17 cellular contexts compared by ENCODE assay signal in genomic region chr9:125401317-125401716, GRCh38.
DNase-seq lines count a peak whose midpoint lies in the region; ATAC-seq, FAIRE-seq and TF ChIP-seq lines count a peak whose summit lies in the region.
"Had no signal": no experiment of that assay in that cellular context is flagged by ENCODE, and none has a peak within 500 bp of the region (broad histone marks: within the 10 kb centered on the region; RNA-seq: fewer than 3 reads in every experiment).

No MANE protein-coding gene starts in this region.

- DNase-seq in HepG2 (ENCODE audit: low spot score), result no peak
- DNase-seq in right lobe of liver, result no peak
- DNase-seq in epithelial cell of esophagus (ENCODE audit: low read depth), result peak; percentile 14
- DNase-seq in C1 segment of cervical spinal cord (lab: John Stamatoyannopoulos, UW), result no peak
- no peak for DNase-seq in lower leg skin (ENCODE audit: low spot score in 2 of 2)
- DNase-seq: KG1, MV-4-11, NCI-H1694 treated with DMSO at 0.1 percent for 48 hours, NCI-H2227 treated with DMSO at 0.1 percent for 48 hours, NCI-H510A treated with DMSO at 0.1 percent for 48 hours, PC-3, T-helper 2 cell had no signal

- no peak overlapping the region for H3K4me3 ChIP-seq in HepG2 (replicated peaks in 1 of 3; ENCODE audit: insufficient read depth in 1 of 3, low read depth in 2 of 3, low read length in 3 of 3)
- no peak overlapping the region for H3K4me3 ChIP-seq in right lobe of liver
- no peak overlapping the region for H3K4me3 ChIP-seq in HEK293 (ENCODE audit: low read depth, low read length)
- H3K4me3 ChIP-seq in epithelial cell of esophagus (ENCODE audit: low read length), result no peak overlapping the region
- no peak overlapping the region for H3K4me3 ChIP-seq in lower leg skin (ENCODE audit: low read depth, poor library complexity, severe bottlenecking)
- H3K4me3 ChIP-seq: GM23338, SJSA1 had no signal

- TF ChIP-seq CTCF in HepG2 (CRISPR knock-in tag; IDR thresholded peaks at IDR 0.05) (no peak), right lobe of liver (IDR thresholded peaks at IDR 0.05) (no peak), HEK293 (tag by site-specific recombination; IDR thresholded peaks at IDR 0.05) (no peak), epithelial cell of esophagus (IDR thresholded peaks at IDR 0.05; ENCODE audit: insufficient read depth, low read depth, low read length, missing control alignments) (no peak), lower leg skin (IDR thresholded peaks at IDR 0.05) (no peak)

- H3K36me3 ChIP-seq in HepG2 (replicated peaks in 1 of 2; ENCODE audit: control insufficient read depth in 1 of 2, insufficient read depth in 2 of 2, low read length in 2 of 2) (no peaks in the 10 kb centered on the region), right lobe of liver (no peaks in the 10 kb centered on the region), HEK293 (ENCODE audit: control insufficient read depth in 2 of 2, insufficient read depth in 1 of 2, low read length in 2 of 2) (no peaks in the 10 kb centered on the region)
- H3K36me3 ChIP-seq: SJSA1 had no signal

- no peak overlapping the region for H3K4me2 ChIP-seq in HepG2 (ENCODE audit: low read depth, low read length)
- H3K4me2 ChIP-seq: GM23338 had no signal

- no peaks in the 10 kb centered on the region for H3K79me2 ChIP-seq in HepG2 (ENCODE audit: insufficient read depth, low read length)

- ATAC-seq in HepG2 (no peak), right lobe of liver (no peak), HG03565 (IDR thresholded peaks at IDR 0.05; ENCODE audit: unreplicated experiment) (no peak)
- ATAC-seq: PC-3 had no signal

- POLR2A ChIA-PET in HepG2 (lab: Yijun Ruan, JAX) (no interaction called here), HEK293 (lab: Yijun Ruan, JAX) (no interaction called here)

- no peak for FAIRE-seq in HepG2 (lab: Jason Lieb, UNC)

- no peak for TF ChIP-seq POLR2A in HepG2 (IDR thresholded peaks at IDR 0.05; ENCODE audit: insufficient read depth in 1 of 2, low read depth in 2 of 2, low read length in 2 of 2)
- TF ChIP-seq POLR2A in right lobe of liver (IDR thresholded peaks at IDR 0.05), result no peak
- TF ChIP-seq POLR2A in lower leg skin (IDR thresholded peaks at IDR 0.05), result no peak

- H4K20me1 ChIP-seq in HepG2 (ENCODE audit: insufficient read depth, low read length), result no peaks in the 10 kb centered on the region

- TF ChIP-seq EP300 in HepG2 (IDR thresholded peaks at IDR 0.05; ENCODE audit: low read depth in 2 of 2, low read length in 2 of 2) (no peak), HepG2 (CRISPR knock-in tag; IDR thresholded peaks at IDR 0.05; ENCODE audit: borderline replicate concordance) (no peak)

- BruUV-seq in HepG2 (replicated peaks; lab: Mats Ljungman, UMichigan), result no TSS peak

- no peak overlapping the region for H3K27ac ChIP-seq in HepG2 (ENCODE audit: extremely low read length, insufficient read depth, low read length)
- H3K27ac ChIP-seq in right lobe of liver, result no peak overlapping the region
- no peak overlapping the region for H3K27ac ChIP-seq in HEK293 (ENCODE audit: extremely low read depth, low read depth, low read length)
- H3K27ac ChIP-seq: C4-2B, SJSA1 had no signal

- CTCF ChIA-PET in HepG2 (lab: Yijun Ruan, JAX; ENCODE audit: low intra/inter-chr PET ratio, low total read pairs) (no interaction called here), HEK293 (lab: Yijun Ruan, JAX) (no interaction called here)

- WGBS in HepG2 (ENCODE audit: low lambda C conversion rate), result 58% methylated on average over 4 of the region's 4 CpGs
- WGBS in right lobe of liver (ENCODE audit: insufficient coverage, low coverage, low lambda C conversion rate, missing lambda C conversion rate), result 65% methylated on average over 2 of the region's 4 CpGs
- WGBS in lower leg skin, 2 donors, result 72 to 79% methylated on average over 4 of the region's 4 CpGs

- in situ Hi-C loops in HepG2 (cut with HindIII; ENCODE audit: extremely low pct_ligation_motif_present, low pct_unique_long_range_greater_than_20kb), result loop anchor here (10.0 kb wide), 1 partner anchor 993 kb away; no protein-coding TSS in a partner anchor

- no peak for TF ChIP-seq RAD21 in HepG2 (CRISPR knock-in tag; IDR thresholded peaks at IDR 0.05)

- peaks cover 13% of the 10 kb centered on the region for H3K4me1 ChIP-seq in HepG2 (ENCODE audit: insufficient read depth, low read length)
- H3K4me1 ChIP-seq in right lobe of liver, result no peaks in the 10 kb centered on the region
- H3K4me1 ChIP-seq in HEK293 (ENCODE audit: control insufficient read depth, insufficient read depth, low read length), result no peaks in the 10 kb centered on the region
- H3K4me1 ChIP-seq: SJSA1 had no signal

- intact Hi-C loops in HepG2 (cut with micrococcal nuclease; ENCODE audit: unreplicated experiment), result no loop called here
- intact Hi-C loops in right lobe of liver (cut with DNase I), result no loop called here
- intact Hi-C loops in lower leg skin (cut with DNase I; ENCODE audit: low total_unique reads), result loop anchor here (5.0 kb wide), 1 partner anchor 1001 kb away; no protein-coding TSS in a partner anchor

- H3K9ac ChIP-seq in HepG2 (ENCODE audit: insufficient read depth, low read depth, low read length), result no peak overlapping the region

- H3K27me3 ChIP-seq in HepG2 (ENCODE audit: control insufficient read depth in 1 of 2, insufficient read depth in 2 of 2, low read length in 2 of 2), result peaks cover 0 to 15% of the 10 kb centered on the region in 2 experiments; a peak in 2 of 5 replicates
- no peaks in the 10 kb centered on the region for H3K27me3 ChIP-seq in right lobe of liver
- H3K27me3 ChIP-seq: SJSA1 had no signal

- H2AFZ ChIP-seq in HepG2 (ENCODE audit: low read length), result no peak overlapping the region

- H3K9me3 ChIP-seq in HepG2 (ENCODE audit: low read length) (no peaks in the 10 kb centered on the region), right lobe of liver (no peaks in the 10 kb centered on the region), HEK293 (ENCODE audit: control insufficient read depth, insufficient read depth, low read depth, low read length) (no peaks in the 10 kb centered on the region)
- H3K9me3 ChIP-seq: SJSA1 had no signal

TF ChIP-seq in HepG2, 621 proteins besides CTCF, POLR2A, EP300 and RAD21:
- TF ChIP-seq HDAC1 (CRISPR knock-in tag; IDR thresholded peaks at IDR 0.05), result no peak
- peak; percentile 70 for TF ChIP-seq ZNF629 (CRISPR knock-in tag; conservative IDR thresholded peaks at IDR 0.05)

TF ChIP-seq in HEK293, 187 proteins besides CTCF, POLR2A, EP300 and RAD21:
- TF ChIP-seq ZNF221 (tag by site-specific recombination; IDR thresholded peaks at IDR 0.05; ENCODE audit: borderline replicate concordance) (no peak), ZNF214 (tag by site-specific recombination; IDR thresholded peaks at IDR 0.05; ENCODE audit: borderline replicate concordance) (no peak), ZNF629 (tag by site-specific recombination; IDR thresholded peaks at IDR 0.05) (no peak), ZEB2 (tag by site-specific recombination; IDR thresholded peaks at IDR 0.05) (no peak), ZNF664 (tag by site-specific recombination; IDR thresholded peaks at IDR 0.05) (peak; percentile 11; the same call in 1 of the 2 replicates), EGR2 (tag by site-specific recombination; IDR thresholded peaks at IDR 0.05; ENCODE audit: low read depth) (no peak), ZNF555 (tag by site-specific recombination; conservative IDR thresholded peaks at IDR 0.05) (no peak)

Comparison
In these comparisons a context has a peak if more than half of its experiments do, and no peak if none do; other contexts are left out.
1. Of the 63 proteins assayed by ChIP-seq in both HepG2 and HEK293: peak only in HepG2: ZNF629; only in HEK293: none; in both: none; in neither: 62.